ENCODE assay signal across 8 cellular contexts in the genomic region with DNA sequence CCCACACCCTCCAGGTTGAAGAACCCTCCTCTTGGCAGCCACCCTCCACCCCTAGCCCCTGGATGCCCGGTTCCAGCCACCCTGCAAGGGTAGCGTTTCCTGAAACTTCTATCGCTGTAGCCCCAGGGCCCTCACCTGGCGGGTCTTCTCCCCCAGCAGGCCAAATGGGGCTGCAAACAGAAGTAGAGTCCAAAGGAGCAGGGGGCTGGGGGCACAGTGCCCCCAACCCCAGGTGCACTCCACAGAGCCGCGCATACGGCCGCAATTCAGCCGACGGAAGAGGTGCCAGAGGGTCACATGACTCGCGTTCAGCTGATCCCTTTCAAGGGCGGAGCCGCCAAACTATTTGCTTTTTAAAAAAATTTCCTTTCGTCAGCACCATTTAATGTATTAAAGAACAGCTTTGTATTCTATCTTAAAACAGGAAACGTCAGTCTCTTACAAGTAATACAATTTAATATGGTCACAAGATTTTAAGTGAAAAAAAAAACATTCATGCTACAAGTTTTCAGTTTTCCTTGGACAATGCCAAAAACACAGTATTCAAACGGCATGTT. TPM values are rescaled to one million over a fixed set of nuclear protein-coding genes. Genes with fewer than 3 reads are reported as not detected.
A peak's percentile ranks its signal among the peaks of the same experiment; 100 is the strongest.
DNase-seq lines count a peak whose midpoint lies in the region; ATAC-seq and TF ChIP-seq lines count a peak whose summit lies in the region.

A gene with protein sequence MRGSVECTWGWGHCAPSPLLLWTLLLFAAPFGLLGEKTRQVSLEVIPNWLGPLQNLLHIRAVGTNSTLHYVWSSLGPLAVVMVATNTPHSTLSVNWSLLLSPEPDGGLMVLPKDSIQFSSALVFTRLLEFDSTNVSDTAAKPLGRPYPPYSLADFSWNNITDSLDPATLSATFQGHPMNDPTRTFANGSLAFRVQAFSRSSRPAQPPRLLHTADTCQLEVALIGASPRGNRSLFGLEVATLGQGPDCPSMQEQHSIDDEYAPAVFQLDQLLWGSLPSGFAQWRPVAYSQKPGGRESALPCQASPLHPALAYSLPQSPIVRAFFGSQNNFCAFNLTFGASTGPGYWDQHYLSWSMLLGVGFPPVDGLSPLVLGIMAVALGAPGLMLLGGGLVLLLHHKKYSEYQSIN (minus strand): TSS at position 289 of the 557 bp plus-strand sequence. CDS start 34 bp downstream, at position 255.

- H3K27me3 ChIP-seq in IMR-90 (ENCODE audit: control insufficient read depth, insufficient read depth, low read length): no peaks in the 10 kb centered on the region
- H3K27me3 ChIP-seq in SJSA1 (replicated peaks): no peaks in the 10 kb centered on the region
- no peaks in the 10 kb centered on the region for H3K27me3 ChIP-seq in neural progenitor cell
- H3K27me3 ChIP-seq in suprapubic skin: no peaks in the 10 kb centered on the region

- dilution Hi-C loops in IMR-90 (cut with HindIII; ENCODE audit: low sequenced_read_pairs, unreplicated experiment): no loop called here

- H2BK120ac ChIP-seq in IMR-90 (ENCODE audit: low read depth, low read length): 0 out of 2 replicates have a peak within 1 kb of the TSS, but pooled peaks have one; percentile 33

- BruUV-seq in IMR-90 (replicated peaks; lab: Mats Ljungman, UMichigan): no TSS peak

- peaks cover 14% of the 10 kb centered on the region for H3F3A ChIP-seq in neural progenitor cell (ENCODE audit: low read depth)

- peak within 1 kb of the TSS; percentile 84 for H4K5ac ChIP-seq in IMR-90 (ENCODE audit: low read depth, low read length)

- peak within 1 kb of the TSS; percentile 93 for H2BK15ac ChIP-seq in IMR-90 (ENCODE audit: low read depth, low read length)

- peak within 1 kb of the TSS; percentile 95 to 96 for H4K8ac ChIP-seq in IMR-90 (ENCODE audit: low read depth in 2 of 2, low read length in 2 of 2)

- in situ Hi-C loops in IMR-90 (cut with MboI; ENCODE audit: low sequenced_read_pairs): no loop called here

- H3K79me1 ChIP-seq in IMR-90 (ENCODE audit: low read depth in 1 of 2, low read length in 2 of 2): peaks cover 3 to 26% of the 10 kb centered on the region in 2 experiments

- ATAC-seq in IMR-90 (ENCODE audit: low read depth): peak; percentile 33; the same call in 1 of the 2 replicates

- no peaks in the 10 kb centered on the region for H3K9me3 ChIP-seq in IMR-90 (ENCODE audit: control insufficient read depth, insufficient read depth, low read length)
- no peaks in the 10 kb centered on the region for H3K9me3 ChIP-seq in SJSA1 (replicated peaks)
- no peaks in the 10 kb centered on the region for H3K9me3 ChIP-seq in neural progenitor cell (ENCODE audit: low read depth)
- H3K9me3 ChIP-seq in suprapubic skin: no peaks in the 10 kb centered on the region

- H3K4me3 ChIP-seq in IMR-90 (ENCODE audit: insufficient read depth, low read depth, low read length) (peak within 1 kb of the TSS; percentile 53), SJSA1 (peak within 1 kb of the TSS; percentile 42), neural progenitor cell (peak within 1 kb of the TSS; percentile 63), suprapubic skin (peak within 1 kb of the TSS; percentile 71)

- intact Hi-C loops in IMR-90 (cut with micrococcal nuclease): no loop called here

- WGBS in IMR-90 (ENCODE audit: extremely low coverage in 2 of 2, insufficient read length in 1 of 2), 2 experiments: no CpG with 5 or more reads among the region's 17 CpGs
- WGBS in suprapubic skin: 0% methylated on average over 15 of the region's 17 CpGs

- H3K4me1 ChIP-seq in IMR-90 (ENCODE audit: control insufficient read depth, insufficient read depth, low read length): peaks cover 2% of the 10 kb centered on the region; the same call in 1 of the 2 replicates
- H3K4me1 ChIP-seq in SJSA1 (replicated peaks): peaks cover 10% of the 10 kb centered on the region
- H3K4me1 ChIP-seq in neural progenitor cell: peaks cover 4% of the 10 kb centered on the region
- peaks cover 51% of the 10 kb centered on the region for H3K4me1 ChIP-seq in suprapubic skin

- H4K20me1 ChIP-seq in IMR-90 (ENCODE audit: insufficient read depth, low read length): no peaks in the 10 kb centered on the region
- H4K20me1 ChIP-seq in neural progenitor cell (ENCODE audit: low read depth): no peaks in the 10 kb centered on the region

- H3K4me2 ChIP-seq in IMR-90 (ENCODE audit: low read depth, low read length) (peak within 1 kb of the TSS; percentile 74), neural progenitor cell (peak within 1 kb of the TSS; percentile 89)

- peak within 1 kb of the TSS; percentile 1 for H3K27ac ChIP-seq in IMR-90 (ENCODE audit: insufficient read depth, low read length)
- no peak within 1 kb of the TSS for H3K27ac ChIP-seq in SJSA1
- H3K27ac ChIP-seq in neural progenitor cell: no peak within 1 kb of the TSS
- H3K27ac ChIP-seq in suprapubic skin: peak within 1 kb of the TSS; percentile 59

- TF ChIP-seq POLR2A in IMR-90 (IDR thresholded peaks at IDR 0.05; ENCODE audit: low read depth, low read length) (no peak), suprapubic skin (IDR thresholded peaks at IDR 0.05) (no peak)

- peak within 1 kb of the TSS; percentile 89 for H3K4me3 Mint-ChIP-seq in activated naive CD8-positive, alpha-beta T cell
- peak within 1 kb of the TSS; percentile 79 for H3K4me3 Mint-ChIP-seq in neural progenitor cell

- DNase-seq in ELF-1 (ENCODE audit: low read depth, low spot score): peak; percentile 38
- peak; percentile 64 for DNase-seq in IMR-90
- DNase-seq in SJSA1 (ENCODE audit: low read depth in 1 of 2, low spot score in 2 of 2): peak in 1 of 2 experiments; percentile 36
- peak; percentile 69 for DNase-seq in globus pallidus (ENCODE audit: low spot score)
- peak; percentile 62 for DNase-seq in neural progenitor cell (ENCODE audit: low spot score)
- peak in 1 of 2 donors; percentile 83 for DNase-seq in suprapubic skin (ENCODE audit: low spot score in 2 of 2)
- DNase-seq in GOT3 (lab: John Stamatoyannopoulos, UW): no peak

- H3K23ac ChIP-seq in IMR-90 (ENCODE audit: low read depth, low read length): peak within 1 kb of the TSS; percentile 54

- CTCF ChIA-PET in IMR-90 (lab: Yijun Ruan, JAX): no interaction called here

- H3K9me1 ChIP-seq in IMR-90 (ENCODE audit: insufficient read depth, low read length): peaks cover 6% of the 10 kb centered on the region; the same call in 1 of the 2 replicates

- POLR2A ChIA-PET in IMR-90 (lab: Charles Lee; ENCODE audit: unreplicated experiment): interaction anchor here (1.1 kb wide), 1 partner anchor 13 kb away, joined by 4 read pairs; a partner anchor contains a TSS

- peak within 1 kb of the TSS; percentile 83 for H4K91ac ChIP-seq in IMR-90 (ENCODE audit: insufficient read depth, low read depth, low read length)

- H3K14ac ChIP-seq in IMR-90 (replicated peaks; ENCODE audit: low read depth, low read length): peak within 1 kb of the TSS; percentile 95

- H3K36me3 ChIP-seq in IMR-90 (ENCODE audit: control insufficient read depth, insufficient read depth, low read length): peaks cover 9% of the 10 kb centered on the region; the same call in 1 of the 2 replicates
- H3K36me3 ChIP-seq in SJSA1: peaks cover 11% of the 10 kb centered on the region; the same call in 1 of the 2 replicates
- no peaks in the 10 kb centered on the region for H3K36me3 ChIP-seq in neural progenitor cell
- no peaks in the 10 kb centered on the region for H3K36me3 ChIP-seq in suprapubic skin

- TF ChIP-seq RAD21 in IMR-90 (IDR thresholded peaks at IDR 0.05; ENCODE audit: low read length): no peak

- no peaks in the 10 kb centered on the region for H3K79me2 ChIP-seq in neural progenitor cell (ENCODE audit: low read depth)

- H2BK20ac ChIP-seq in IMR-90 (ENCODE audit: low read depth, low read length): peak within 1 kb of the TSS; percentile 27; the same call in 1 of the 2 replicates

- H3K56ac ChIP-seq in IMR-90 (ENCODE audit: extremely low read depth, insufficient read depth, low read length): peak within 1 kb of the TSS; percentile 74; the same call in 1 of the 2 replicates

- no peak within 1 kb of the TSS; the same call in 1 of the 2 replicates for H3K18ac ChIP-seq in IMR-90 (ENCODE audit: low read depth, low read length)

- H3K9me3 Mint-ChIP-seq in activated naive CD8-positive, alpha-beta T cell (ENCODE audit: low read depth): no peaks in the 10 kb centered on the region
- H3K9me3 Mint-ChIP-seq in neural progenitor cell: no peaks in the 10 kb centered on the region

- TF ChIP-seq CTCF in IMR-90 (conservative IDR thresholded peaks at IDR 0.05; ENCODE audit: low read depth, low read length): no peak
- TF ChIP-seq CTCF in neural progenitor cell (IDR thresholded peaks at IDR 0.05): no peak
- no peak for TF ChIP-seq CTCF in suprapubic skin (IDR thresholded peaks at IDR 0.05)

- H2AK5ac ChIP-seq in IMR-90 (ENCODE audit: low read depth, low read length): peak within 1 kb of the TSS; percentile 79; the same call in 1 of the 2 replicates

- peak within 1 kb of the TSS; percentile 59 for H3K9ac ChIP-seq in IMR-90 (ENCODE audit: low read depth, low read length)
- H3K9ac ChIP-seq in neural progenitor cell: peak within 1 kb of the TSS; percentile 43

- peak within 1 kb of the TSS; percentile 3 for H2BK5ac ChIP-seq in IMR-90 (ENCODE audit: low read depth, low read length, poor library complexity, severe bottlenecking)

- no peak for TF ChIP-seq EP300 in suprapubic skin (IDR thresholded peaks at IDR 0.05)

- H2AFZ ChIP-seq in IMR-90 (replicated peaks; ENCODE audit: low read length, poor library complexity) (peak within 1 kb of the TSS; percentile 93), neural progenitor cell (replicated peaks) (peak within 1 kb of the TSS; percentile 95)

- peak within 1 kb of the TSS; percentile 64 for H3K27ac Mint-ChIP-seq in activated naive CD8-positive, alpha-beta T cell
- peak within 1 kb of the TSS; percentile 29 for H3K27ac Mint-ChIP-seq in neural progenitor cell

- H3K4me1 Mint-ChIP-seq in activated naive CD8-positive, alpha-beta T cell (ENCODE audit: low read depth): peaks cover 16% of the 10 kb centered on the region
- peaks cover 8% of the 10 kb centered on the region for H3K4me1 Mint-ChIP-seq in neural progenitor cell

- H2AK9ac ChIP-seq in IMR-90 (replicated peaks; ENCODE audit: low read depth, low read length, poor library complexity): peak within 1 kb of the TSS; percentile 80

- H3K4ac ChIP-seq in IMR-90 (ENCODE audit: low read depth, low read length): peak within 1 kb of the TSS; percentile 86

- no peaks in the 10 kb centered on the region for H3K36me3 Mint-ChIP-seq in activated naive CD8-positive, alpha-beta T cell
- H3K36me3 Mint-ChIP-seq in neural progenitor cell: peaks cover 1% of the 10 kb centered on the region

- H3K27me3 Mint-ChIP-seq in activated naive CD8-positive, alpha-beta T cell: no peaks in the 10 kb centered on the region
- peaks cover 2% of the 10 kb centered on the region for H3K27me3 Mint-ChIP-seq in neural progenitor cell (ENCODE audit: insufficient read depth, low read depth)

RNA-seq across cellular contexts. Expression of the gene that starts here (rescaled TPM):
- total RNA-seq in IMR-90 (2012; rRNA removed) (18.3 and 32.6 TPM in 2 replicates), neural progenitor cell (ENCODE audit: low replicate concordance) (38.7 and 52.3 TPM in 2 replicates), suprapubic skin (10 to 100 TPM; 35.5 to 78.1 (median 42.8) TPM)
- polyA plus RNA-seq in IMR-90 (2012; rRNA removed): 43.1 and 45.8 TPM in 2 replicates
- polyA plus RNA-seq in IMR-90 (2012; cell fraction: cytosol; rRNA removed): 26.0 and 46.2 TPM in 2 replicates
- polyA plus RNA-seq in IMR-90 (2012; cell fraction: nucleus; rRNA removed; ENCODE audit: low replicate concordance): 21.8 and 26.8 TPM in 2 replicates
- 30.0 and 32.0 TPM in 2 replicates for total RNA-seq in SJSA1 (2014; rRNA removed; shearing (Covaris generic))

Comparison
In these comparisons a context has a peak if more than half of its experiments do, and no peak if none do; other contexts are left out.
1. H3K27ac ChIP-seq: peak in IMR-90 (single experiment) and suprapubic skin (single experiment); none in SJSA1 (single experiment) and neural progenitor cell (single experiment).
2. Peak in every context shown above with its lines, with median percentiles within 50 percentile points of each other: H3K4me3 ChIP-seq.